8 cellular contexts compared by ENCODE assay signal in genomic region chr5:135191084-135191826, GRCh38.
DNase-seq lines count a peak whose midpoint lies in the region; ATAC-seq and TF ChIP-seq lines count a peak whose summit lies in the region.

No MANE protein-coding gene starts in this region.

- no peak overlapping the region for H3K27ac Mint-ChIP-seq in activated naive CD4-positive, alpha-beta T cell treated with anti-CD3 and anti-CD28 coated beads, Interleukin-2, amount 50 U/mL, for 72 hours
- H3K27ac Mint-ChIP-seq in type B pancreatic cell: no peak overlapping the region

- intact Hi-C loops in posterior cingulate gyrus (cut with DNase I): loop anchor here (10.0 kb wide), 2 partner anchors 144 to 286 kb away; partner anchors contain the start of gene PCBD2

- peak overlapping the region; percentile 50 to 53 for H3K4me3 ChIP-seq in SK-N-SH (ENCODE audit: low read depth in 2 of 2, low read length in 1 of 2)
- peak overlapping the region; percentile 11 for H3K4me3 ChIP-seq in cardiac muscle cell

- CTCF ChIA-PET in SK-N-SH (lab: Yijun Ruan, JAX): interaction anchor here (0.6 to 3.9 kb wide), 48 partner anchors 9 to 453 kb away, joined by 3 to 32 read pairs (median 4); partner anchors contain the start of genes C5orf24, CAMLG, PCBD2 and PITX1

- peaks cover 86% of the 10 kb centered on the region for H3K27me3 Mint-ChIP-seq in type B pancreatic cell

- TF ChIP-seq CTCF in SK-N-SH (IDR thresholded peaks at IDR 0.05) (peak; percentile 78), cardiac muscle cell (IDR thresholded peaks at IDR 0.05; ENCODE audit: low read depth, low read length) (peak; percentile 88), type B pancreatic cell (conservative IDR thresholded peaks at IDR 0.05) (peak; percentile 94)

- no peaks in the 10 kb centered on the region for H3K9me3 Mint-ChIP-seq in activated naive CD4-positive, alpha-beta T cell treated with anti-CD3 and anti-CD28 coated beads, Interleukin-2, amount 50 U/mL, for 72 hours
- no peaks in the 10 kb centered on the region for H3K9me3 Mint-ChIP-seq in type B pancreatic cell

- H3K4me1 Mint-ChIP-seq in type B pancreatic cell (ENCODE audit: unreplicated experiment): peaks cover 10% of the 10 kb centered on the region

- TF ChIP-seq RAD21 in SK-N-SH (IDR thresholded peaks at IDR 0.05; ENCODE audit: low read length): peak; percentile 89

- DNase-seq in DMS114 treated with DMSO at 0.1 percent for 48 hours (lab: John Stamatoyannopoulos, UW; ENCODE audit: unreplicated experiment) (peak; percentile 64), Kasumi-1 (lab: John Stamatoyannopoulos, UW) (peak; percentile 57 to 67), SK-N-SH (peak; percentile 90), cardiac muscle cell (ENCODE audit: low read depth in 1 of 2, low spot score in 1 of 2) (peak; percentile 76 to 89), posterior cingulate gyrus (peak; percentile 41 to 95 (median 66)), type B pancreatic cell (ENCODE audit: extremely low spot score, unreplicated experiment) (peak; percentile 90)
- peak; percentile 74 to 81 for DNase-seq in activated naive CD4-positive, alpha-beta T cell treated with anti-CD3 and anti-CD28 coated beads, Interleukin-2, amount 50 U/mL, for 72 hours (ENCODE audit: low spot score in 2 of 2)

- H3K36me3 ChIP-seq in SK-N-SH (replicated peaks in 1 of 2; ENCODE audit: control insufficient read depth in 1 of 2, insufficient read depth in 2 of 2, low read length in 1 of 2) (no peaks in the 10 kb centered on the region), cardiac muscle cell (no peaks in the 10 kb centered on the region)

- no peak for TF ChIP-seq EP300 in SK-N-SH (IDR thresholded peaks at IDR 0.05; ENCODE audit: borderline replicate concordance in 1 of 2, low read depth in 1 of 2, low read length in 1 of 2)

- POLR2A ChIA-PET in SK-N-SH (lab: Yijun Ruan, JAX): interaction anchor here (0.8 kb wide), 1 partner anchor 286 kb away, joined by 4 read pairs; the partner anchor contains the start of gene PCBD2

- H3K9ac ChIP-seq in SK-N-SH: no peak overlapping the region

- H3K4me2 ChIP-seq in SK-N-SH: peak overlapping the region; percentile 85

- H3K27ac ChIP-seq in SK-N-SH (ENCODE audit: low read depth in 2 of 2, low read length in 1 of 2) (no peak overlapping the region), cardiac muscle cell (no peak overlapping the region)

- no peaks in the 10 kb centered on the region for H3F3A ChIP-seq in SK-N-SH (replicated peaks; ENCODE audit: insufficient read depth)

- H3K4me3 Mint-ChIP-seq in type B pancreatic cell: peak overlapping the region; percentile 84

- no peaks in the 10 kb centered on the region for H3K36me3 Mint-ChIP-seq in activated naive CD4-positive, alpha-beta T cell treated with anti-CD3 and anti-CD28 coated beads, Interleukin-2, amount 50 U/mL, for 72 hours
- no peaks in the 10 kb centered on the region for H3K36me3 Mint-ChIP-seq in type B pancreatic cell

- 15% methylated on average over 24 of the region's 54 CpGs for WGBS in SK-N-SH (ENCODE audit: low lambda C conversion rate)

- no peaks in the 10 kb centered on the region for H3K9me2 ChIP-seq in SK-N-SH

- peak; percentile 92 for ATAC-seq in GM21528 (IDR thresholded peaks at IDR 0.05; ENCODE audit: low FRiP score, unreplicated experiment)
- peak; percentile 98 for ATAC-seq in activated naive CD4-positive, alpha-beta T cell treated with anti-CD3 and anti-CD28 coated beads, Interleukin-2, amount 50 U/mL, for 72 hours

- peak overlapping the region; percentile 63; the same call in 1 of the 2 replicates for H2AFZ ChIP-seq in SK-N-SH (ENCODE audit: low read depth)

- H3K9me3 ChIP-seq in SK-N-SH (no peaks in the 10 kb centered on the region), cardiac muscle cell (ENCODE audit: low read depth) (no peaks in the 10 kb centered on the region)

- peaks cover 0 to 7% of the 10 kb centered on the region in 2 experiments; a peak in 1 of 4 replicates for H3K4me1 ChIP-seq in SK-N-SH (ENCODE audit: control insufficient read depth in 1 of 2, insufficient read depth in 2 of 2, low read depth in 1 of 2, low read length in 1 of 2)
- peaks cover 3% of the 10 kb centered on the region for H3K4me1 ChIP-seq in cardiac muscle cell (ENCODE audit: low read depth)

- H4K20me1 ChIP-seq in SK-N-SH (ENCODE audit: insufficient read depth): no peaks in the 10 kb centered on the region

- no peaks in the 10 kb centered on the region for H3K27me3 ChIP-seq in SK-N-SH (ENCODE audit: insufficient read depth)
- peaks cover 85% of the 10 kb centered on the region for H3K27me3 ChIP-seq in cardiac muscle cell

- H3K79me2 ChIP-seq in SK-N-SH (ENCODE audit: insufficient read depth): no peaks in the 10 kb centered on the region

TF ChIP-seq in SK-N-SH, 30 proteins besides CTCF, POLR2A, EP300 and RAD21:
- TF ChIP-seq USF2 (IDR thresholded peaks at IDR 0.05; ENCODE audit: borderline replicate concordance, low read depth, low read length): no peak
- TF ChIP-seq TEAD4 (IDR thresholded peaks at IDR 0.05; ENCODE audit: borderline replicate concordance, insufficient read depth): no peak
- TF ChIP-seq, protein P1, sequence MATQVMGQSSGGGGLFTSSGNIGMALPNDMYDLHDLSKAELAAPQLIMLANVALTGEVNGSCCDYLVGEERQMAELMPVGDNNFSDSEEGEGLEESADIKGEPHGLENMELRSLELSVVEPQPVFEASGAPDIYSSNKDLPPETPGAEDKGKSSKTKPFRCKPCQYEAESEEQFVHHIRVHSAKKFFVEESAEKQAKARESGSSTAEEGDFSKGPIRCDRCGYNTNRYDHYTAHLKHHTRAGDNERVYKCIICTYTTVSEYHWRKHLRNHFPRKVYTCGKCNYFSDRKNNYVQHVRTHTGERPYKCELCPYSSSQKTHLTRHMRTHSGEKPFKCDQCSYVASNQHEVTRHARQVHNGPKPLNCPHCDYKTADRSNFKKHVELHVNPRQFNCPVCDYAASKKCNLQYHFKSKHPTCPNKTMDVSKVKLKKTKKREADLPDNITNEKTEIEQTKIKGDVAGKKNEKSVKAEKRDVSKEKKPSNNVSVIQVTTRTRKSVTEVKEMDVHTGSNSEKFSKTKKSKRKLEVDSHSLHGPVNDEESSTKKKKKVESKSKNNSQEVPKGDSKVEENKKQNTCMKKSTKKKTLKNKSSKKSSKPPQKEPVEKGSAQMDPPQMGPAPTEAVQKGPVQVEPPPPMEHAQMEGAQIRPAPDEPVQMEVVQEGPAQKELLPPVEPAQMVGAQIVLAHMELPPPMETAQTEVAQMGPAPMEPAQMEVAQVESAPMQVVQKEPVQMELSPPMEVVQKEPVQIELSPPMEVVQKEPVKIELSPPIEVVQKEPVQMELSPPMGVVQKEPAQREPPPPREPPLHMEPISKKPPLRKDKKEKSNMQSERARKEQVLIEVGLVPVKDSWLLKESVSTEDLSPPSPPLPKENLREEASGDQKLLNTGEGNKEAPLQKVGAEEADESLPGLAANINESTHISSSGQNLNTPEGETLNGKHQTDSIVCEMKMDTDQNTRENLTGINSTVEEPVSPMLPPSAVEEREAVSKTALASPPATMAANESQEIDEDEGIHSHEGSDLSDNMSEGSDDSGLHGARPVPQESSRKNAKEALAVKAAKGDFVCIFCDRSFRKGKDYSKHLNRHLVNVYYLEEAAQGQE (IDR thresholded peaks at IDR 0.05; ENCODE audit: low read depth, low read length): no peak
- TF ChIP-seq PBX3 (IDR thresholded peaks at IDR 0.05): no peak
- TF ChIP-seq SMC3 (IDR thresholded peaks at IDR 0.05; ENCODE audit: low read depth, low read length): peak; percentile 78
- TF ChIP-seq, protein P2, sequence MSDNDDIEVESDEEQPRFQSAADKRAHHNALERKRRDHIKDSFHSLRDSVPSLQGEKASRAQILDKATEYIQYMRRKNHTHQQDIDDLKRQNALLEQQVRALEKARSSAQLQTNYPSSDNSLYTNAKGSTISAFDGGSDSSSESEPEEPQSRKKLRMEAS (IDR thresholded peaks at IDR 0.05; ENCODE audit: low read depth): 0 out of 2 replicates have a peak, but pooled peaks have one; percentile 18
- no peak; the same call in 1 of the 2 replicates for TF ChIP-seq MXI1 (IDR thresholded peaks at IDR 0.05; ENCODE audit: low read depth, low read length)
- TF ChIP-seq FOXJ3 (CRISPR knock-in tag; IDR thresholded peaks at IDR 0.05): no peak
- no peak for TF ChIP-seq FOSL2 (IDR thresholded peaks at IDR 0.05; ENCODE audit: borderline replicate concordance, low read depth)
- no peak for TF ChIP-seq MEF2A (IDR thresholded peaks at IDR 0.05; ENCODE audit: borderline replicate concordance, low read depth)
- TF ChIP-seq SIN3A (IDR thresholded peaks at IDR 0.05; ENCODE audit: borderline replicate concordance, low read depth, low read length): no peak
- TF ChIP-seq GATA2 (CRISPR knock-in tag; IDR thresholded peaks at IDR 0.05): no peak
- TF ChIP-seq RCOR1 (IDR thresholded peaks at IDR 0.05; ENCODE audit: low read length): peak; percentile 43; the same call in 1 of the 2 replicates
- no peak for TF ChIP-seq YY1 (IDR thresholded peaks at IDR 0.05; ENCODE audit: low read depth)
- no peak for TF ChIP-seq RXRA (IDR thresholded peaks at IDR 0.05; ENCODE audit: borderline replicate concordance, low read depth)
- peak; percentile 32 for TF ChIP-seq CHD2 (IDR thresholded peaks at IDR 0.05; ENCODE audit: low read length, partially characterized antibody)
